38 cellular contexts compared by ENCODE assay signal in genomic region chr1:112133487-112133886, GRCh38.
"Had no signal": no experiment of that assay in that cellular context is flagged by ENCODE, and none has a peak within 500 bp of the region (broad histone marks: within the 10 kb centered on the region; RNA-seq: fewer than 3 reads in every experiment).

No MANE protein-coding gene starts in this region.

- ATAC-seq: activated CD4-positive, CD25-positive, alpha-beta regulatory T cell treated with anti-CD3 and anti-CD28 coated beads, Interleukin-2, amount 50 U/mL, for 24 hours; activated CD8-positive, alpha-beta memory T cell treated with anti-CD3 and anti-CD28 coated beads, Interleukin-2, amount 10 ng/mL, durations not matched to agents 7 days and 5 days; activated CD8-positive, alpha-beta T cell treated with anti-CD3 and anti-CD28 coated beads, Interleukin-2, amount 10 ng/mL, durations not matched to agents 7 days and 5 days; activated naive CD8-positive, alpha-beta T cell treated with anti-CD3 and anti-CD28 coated beads, Interleukin-2, amount 50 U/mL, for 24 hours; gastroesophageal sphincter; T-helper 17 cell had no signal

- H3K36me3 Mint-ChIP-seq: activated CD4-positive, alpha-beta memory T cell treated with anti-CD3 and anti-CD28 coated beads for 36 hours; activated CD8-positive, alpha-beta memory T cell treated with anti-CD3 and anti-CD28 coated beads, Interleukin-2, amount 10 ng/mL, durations not matched to agents 7 days and 5 days; activated naive CD4-positive, alpha-beta T cell treated with anti-CD3 and anti-CD28 coated beads, Interleukin-2, amount 50 U/mL, for 24 hours; activated naive CD8-positive, alpha-beta T cell treated with anti-CD3 and anti-CD28 coated beads for 36 hours; brain had no signal

- H3K9me3 ChIP-seq: adrenal gland, breast epithelium, colonic mucosa, esophagus muscularis mucosa, gastroesophageal sphincter had no signal

- H3K4me1 Mint-ChIP-seq: activated B cell treated with CpG ODN at 0.5 μM for 24 hours; activated CD4-positive, alpha-beta T cell treated with anti-CD3 and anti-CD28 coated beads, Interleukin-2, amount 10 ng/mL, durations not matched to agents 24 days and 14 days; activated CD8-positive, alpha-beta memory T cell treated with anti-CD3 and anti-CD28 coated beads, Interleukin-2, amount 10 ng/mL, durations not matched to agents 7 days and 5 days; activated naive CD4-positive, alpha-beta T cell treated with anti-CD3 and anti-CD28 coated beads, Interleukin-2, amount 50 U/mL, for 24 hours; activated naive CD8-positive, alpha-beta T cell treated with anti-CD3 and anti-CD28 coated beads for 36 hours; activated naive CD8-positive, alpha-beta T cell treated with anti-CD3 and anti-CD28 coated beads, Interleukin-2, amount 50 U/mL, for 24 hours; brain; T-helper 17 cell had no signal

- H3K4me3 ChIP-seq: adrenal gland, breast epithelium, cardiac muscle cell, colonic mucosa, dorsolateral prefrontal cortex, esophagus muscularis mucosa, gastroesophageal sphincter had no signal

- H3K36me3 ChIP-seq: adrenal gland, breast epithelium, cardiac muscle cell, colonic mucosa, esophagus muscularis mucosa, gastroesophageal sphincter, WERI-Rb-1 had no signal

- H3K27ac ChIP-seq: adrenal gland, breast epithelium, cardiac muscle cell, colonic mucosa, dorsolateral prefrontal cortex, esophagus muscularis mucosa, gastroesophageal sphincter, WERI-Rb-1 had no signal

- H3K4me1 ChIP-seq: adrenal gland, breast epithelium, colonic mucosa, esophagus muscularis mucosa, gastroesophageal sphincter had no signal

- H3K27me3 ChIP-seq: breast epithelium, colonic mucosa, gastroesophageal sphincter had no signal

- H3K4me3 Mint-ChIP-seq: activated B cell treated with CpG ODN at 0.5 μM for 24 hours; activated CD4-positive, alpha-beta memory T cell treated with anti-CD3 and anti-CD28 coated beads for 36 hours; activated CD4-positive, alpha-beta T cell treated with anti-CD3 and anti-CD28 coated beads, Interleukin-2, amount 10 ng/mL, durations not matched to agents 24 days and 14 days; activated CD8-positive, alpha-beta memory T cell treated with anti-CD3 and anti-CD28 coated beads, Interleukin-2, amount 10 ng/mL, durations not matched to agents 7 days and 5 days; activated CD8-positive, alpha-beta T cell treated with anti-CD3 and anti-CD28 coated beads, Interleukin-2, amount 10 ng/mL, durations not matched to agents 7 days and 5 days; activated naive CD4-positive, alpha-beta T cell treated with anti-CD3 and anti-CD28 coated beads for 36 hours; activated naive CD4-positive, alpha-beta T cell treated with anti-CD3 and anti-CD28 coated beads, Interleukin-2, amount 50 U/mL, for 24 hours; activated naive CD8-positive, alpha-beta T cell treated with anti-CD3 and anti-CD28 coated beads for 36 hours; activated naive CD8-positive, alpha-beta T cell treated with anti-CD3 and anti-CD28 coated beads, Interleukin-2, amount 50 U/mL, for 24 hours; activated T-helper 1 cell treated with anti-CD3 and anti-CD28 coated beads, Interleukin-12 subunit alpha, Interleukin-12 subunit beta, Interleukin-2, Interleukin-4 antibody, amounts not matched to agents 30 ng/mL and 10 ng/mL and 1 ng/mL, durations not matched to agents 14 hours and 24 hours and 36 hours; brain; dendritic cell treated with granulocyte-macrophage colony-stimulating factor and Interleukin-4, amounts not matched to agents 40 ng/mL and 50 ng/mL, for 4 days; T-helper 17 cell; T-helper 2 cell treated with Interferon-gamma antibody and Interleukin-4, amounts not matched to agents 5 μg/mL and 100 μg/mL, for 36 hours had no signal

- DNase-seq: activated B cell treated with CpG ODN at 0.5 μM for 24 hours; activated CD4-positive, alpha-beta memory T cell treated with anti-CD3 and anti-CD28 coated beads for 36 hours; activated CD4-positive, alpha-beta T cell treated with anti-CD3 and anti-CD28 coated beads, Interleukin-2, amount 10 ng/mL, durations not matched to agents 24 days and 14 days; activated CD8-positive, alpha-beta memory T cell treated with anti-CD3 and anti-CD28 coated beads, Interleukin-2, amount 10 ng/mL, durations not matched to agents 7 days and 5 days; activated CD8-positive, alpha-beta memory T cell treated with anti-CD3 and anti-CD28 coated beads, Interleukin-2, amount 50 U/mL, for 4 hours; activated CD8-positive, alpha-beta T cell treated with anti-CD3 and anti-CD28 coated beads, Interleukin-2, amount 10 ng/mL, durations not matched to agents 7 days and 5 days; activated effector memory CD4-positive, alpha-beta T cell treated with anti-CD3 and anti-CD28 coated beads, Interleukin-2, amount 50 U/mL, for 16 hours; activated naive CD4-positive, alpha-beta T cell treated with anti-CD3 and anti-CD28 coated beads for 36 hours; activated naive CD8-positive, alpha-beta T cell treated with anti-CD3 and anti-CD28 coated beads for 36 hours; activated naive CD8-positive, alpha-beta T cell treated with anti-CD3 and anti-CD28 coated beads, Interleukin-2, amount 50 U/mL, for 24 hours; activated T-cell treated with anti-CD3 and anti-CD28 coated beads, Interleukin-2, amount 50 U/mL, for 1 hour; activated T-cell treated with anti-CD3 and anti-CD28 coated beads, Interleukin-2, amount 50 U/mL, for 48 hours; adrenal gland; amygdala; aorta; central memory CD4-positive, alpha-beta T cell; cerebellar nuclear complex; colonic mucosa; dorsolateral prefrontal cortex; effector memory CD4-positive, alpha-beta T cell; erythroblast; foreskin melanocyte; head of caudate nucleus; T-helper 1 cell; T-helper 17 cell; T1000; WERI-Rb-1 had no signal

- H3K9me3 Mint-ChIP-seq: activated B cell treated with CpG ODN at 0.5 μM for 24 hours; activated CD4-positive, alpha-beta memory T cell treated with anti-CD3 and anti-CD28 coated beads for 36 hours; activated CD4-positive, alpha-beta T cell treated with anti-CD3 and anti-CD28 coated beads, Interleukin-2, amount 10 ng/mL, durations not matched to agents 24 days and 14 days; activated naive CD4-positive, alpha-beta T cell treated with anti-CD3 and anti-CD28 coated beads for 36 hours; activated naive CD4-positive, alpha-beta T cell treated with anti-CD3 and anti-CD28 coated beads, Interleukin-2, amount 50 U/mL, for 24 hours; activated naive CD8-positive, alpha-beta T cell treated with anti-CD3 and anti-CD28 coated beads for 36 hours; activated naive CD8-positive, alpha-beta T cell treated with anti-CD3 and anti-CD28 coated beads, Interleukin-2, amount 50 U/mL, for 24 hours; activated T-helper 1 cell treated with anti-CD3 and anti-CD28 coated beads, Interleukin-12 subunit alpha, Interleukin-12 subunit beta, Interleukin-2, Interleukin-4 antibody, amounts not matched to agents 30 ng/mL and 10 ng/mL and 1 ng/mL, durations not matched to agents 14 hours and 24 hours and 36 hours; activated T-helper 2 cell treated with anti-CD3 and anti-CD28 coated beads, Interferon-gamma antibody, Interleukin-2, Interleukin-4, amounts not matched to agents 10 μg/mL and 5 μg/mL and 100 μg/mL, durations not matched to agents 14 hours and 24 hours and 36 hours; brain; dendritic cell treated with granulocyte-macrophage colony-stimulating factor and Interleukin-4, amounts not matched to agents 40 ng/mL and 50 ng/mL, for 4 days; T-helper 2 cell treated with Interferon-gamma antibody and Interleukin-4, amounts not matched to agents 5 μg/mL and 100 μg/mL, for 36 hours had no signal

- H3K27me3 Mint-ChIP-seq: activated CD8-positive, alpha-beta memory T cell treated with anti-CD3 and anti-CD28 coated beads, Interleukin-2, amount 10 ng/mL, durations not matched to agents 7 days and 5 days; dendritic cell treated with granulocyte-macrophage colony-stimulating factor and Interleukin-4, amounts not matched to agents 40 ng/mL and 50 ng/mL, for 4 days had no signal

- H3K27ac Mint-ChIP-seq: activated B cell treated with CpG ODN at 0.5 μM for 24 hours; activated CD4-positive, alpha-beta memory T cell treated with anti-CD3 and anti-CD28 coated beads for 36 hours; activated CD4-positive, alpha-beta T cell treated with anti-CD3 and anti-CD28 coated beads, Interleukin-2, amount 10 ng/mL, durations not matched to agents 24 days and 14 days; activated CD8-positive, alpha-beta memory T cell treated with anti-CD3 and anti-CD28 coated beads, Interleukin-2, amount 10 ng/mL, durations not matched to agents 7 days and 5 days; activated CD8-positive, alpha-beta T cell treated with anti-CD3 and anti-CD28 coated beads, Interleukin-2, amount 10 ng/mL, durations not matched to agents 7 days and 5 days; activated naive CD4-positive, alpha-beta T cell treated with anti-CD3 and anti-CD28 coated beads for 36 hours; activated naive CD4-positive, alpha-beta T cell treated with anti-CD3 and anti-CD28 coated beads, Interleukin-2, amount 50 U/mL, for 24 hours; activated naive CD8-positive, alpha-beta T cell treated with anti-CD3 and anti-CD28 coated beads for 36 hours; activated naive CD8-positive, alpha-beta T cell treated with anti-CD3 and anti-CD28 coated beads, Interleukin-2, amount 50 U/mL, for 24 hours; activated T-helper 1 cell treated with anti-CD3 and anti-CD28 coated beads, Interleukin-12 subunit alpha, Interleukin-12 subunit beta, Interleukin-2, Interleukin-4 antibody, amounts not matched to agents 30 ng/mL and 10 ng/mL and 1 ng/mL, durations not matched to agents 14 hours and 24 hours and 36 hours; activated T-helper 2 cell treated with anti-CD3 and anti-CD28 coated beads, Interferon-gamma antibody, Interleukin-2, Interleukin-4, amounts not matched to agents 10 μg/mL and 5 μg/mL and 100 μg/mL, durations not matched to agents 14 hours and 24 hours and 36 hours; brain; dendritic cell treated with granulocyte-macrophage colony-stimulating factor and Interleukin-4, amounts not matched to agents 40 ng/mL and 50 ng/mL, for 4 days; T-helper 17 cell; T-helper 2 cell treated with Interferon-gamma antibody and Interleukin-4, amounts not matched to agents 5 μg/mL and 100 μg/mL, for 36 hours had no signal
